1 cellular context compared by ENCODE assay signal in the genomic region with DNA sequence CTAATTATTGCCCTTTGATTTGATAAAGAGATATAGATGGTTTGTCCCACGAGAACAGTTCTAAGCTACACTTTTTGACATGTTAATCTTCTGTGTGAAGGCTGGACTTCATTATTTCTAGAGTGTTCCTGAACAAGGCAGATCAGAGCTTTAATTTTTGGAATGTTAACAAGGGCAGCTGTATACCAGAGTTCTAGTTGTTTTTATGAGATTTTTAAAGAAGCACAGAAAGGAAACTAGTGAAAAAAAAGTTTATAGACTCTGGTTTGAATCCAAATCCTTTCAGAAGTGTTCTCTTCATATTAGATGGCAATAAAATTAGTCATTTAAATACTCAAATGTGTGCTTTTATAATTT.
TF ChIP-seq lines count a peak whose summit lies in the region.

No MANE protein-coding gene starts in this region.

TF ChIP-seq in GM23338, 12 proteins besides CTCF, POLR2A, EP300 and RAD21 (continued from another document):
- TF ChIP-seq, protein P1, sequence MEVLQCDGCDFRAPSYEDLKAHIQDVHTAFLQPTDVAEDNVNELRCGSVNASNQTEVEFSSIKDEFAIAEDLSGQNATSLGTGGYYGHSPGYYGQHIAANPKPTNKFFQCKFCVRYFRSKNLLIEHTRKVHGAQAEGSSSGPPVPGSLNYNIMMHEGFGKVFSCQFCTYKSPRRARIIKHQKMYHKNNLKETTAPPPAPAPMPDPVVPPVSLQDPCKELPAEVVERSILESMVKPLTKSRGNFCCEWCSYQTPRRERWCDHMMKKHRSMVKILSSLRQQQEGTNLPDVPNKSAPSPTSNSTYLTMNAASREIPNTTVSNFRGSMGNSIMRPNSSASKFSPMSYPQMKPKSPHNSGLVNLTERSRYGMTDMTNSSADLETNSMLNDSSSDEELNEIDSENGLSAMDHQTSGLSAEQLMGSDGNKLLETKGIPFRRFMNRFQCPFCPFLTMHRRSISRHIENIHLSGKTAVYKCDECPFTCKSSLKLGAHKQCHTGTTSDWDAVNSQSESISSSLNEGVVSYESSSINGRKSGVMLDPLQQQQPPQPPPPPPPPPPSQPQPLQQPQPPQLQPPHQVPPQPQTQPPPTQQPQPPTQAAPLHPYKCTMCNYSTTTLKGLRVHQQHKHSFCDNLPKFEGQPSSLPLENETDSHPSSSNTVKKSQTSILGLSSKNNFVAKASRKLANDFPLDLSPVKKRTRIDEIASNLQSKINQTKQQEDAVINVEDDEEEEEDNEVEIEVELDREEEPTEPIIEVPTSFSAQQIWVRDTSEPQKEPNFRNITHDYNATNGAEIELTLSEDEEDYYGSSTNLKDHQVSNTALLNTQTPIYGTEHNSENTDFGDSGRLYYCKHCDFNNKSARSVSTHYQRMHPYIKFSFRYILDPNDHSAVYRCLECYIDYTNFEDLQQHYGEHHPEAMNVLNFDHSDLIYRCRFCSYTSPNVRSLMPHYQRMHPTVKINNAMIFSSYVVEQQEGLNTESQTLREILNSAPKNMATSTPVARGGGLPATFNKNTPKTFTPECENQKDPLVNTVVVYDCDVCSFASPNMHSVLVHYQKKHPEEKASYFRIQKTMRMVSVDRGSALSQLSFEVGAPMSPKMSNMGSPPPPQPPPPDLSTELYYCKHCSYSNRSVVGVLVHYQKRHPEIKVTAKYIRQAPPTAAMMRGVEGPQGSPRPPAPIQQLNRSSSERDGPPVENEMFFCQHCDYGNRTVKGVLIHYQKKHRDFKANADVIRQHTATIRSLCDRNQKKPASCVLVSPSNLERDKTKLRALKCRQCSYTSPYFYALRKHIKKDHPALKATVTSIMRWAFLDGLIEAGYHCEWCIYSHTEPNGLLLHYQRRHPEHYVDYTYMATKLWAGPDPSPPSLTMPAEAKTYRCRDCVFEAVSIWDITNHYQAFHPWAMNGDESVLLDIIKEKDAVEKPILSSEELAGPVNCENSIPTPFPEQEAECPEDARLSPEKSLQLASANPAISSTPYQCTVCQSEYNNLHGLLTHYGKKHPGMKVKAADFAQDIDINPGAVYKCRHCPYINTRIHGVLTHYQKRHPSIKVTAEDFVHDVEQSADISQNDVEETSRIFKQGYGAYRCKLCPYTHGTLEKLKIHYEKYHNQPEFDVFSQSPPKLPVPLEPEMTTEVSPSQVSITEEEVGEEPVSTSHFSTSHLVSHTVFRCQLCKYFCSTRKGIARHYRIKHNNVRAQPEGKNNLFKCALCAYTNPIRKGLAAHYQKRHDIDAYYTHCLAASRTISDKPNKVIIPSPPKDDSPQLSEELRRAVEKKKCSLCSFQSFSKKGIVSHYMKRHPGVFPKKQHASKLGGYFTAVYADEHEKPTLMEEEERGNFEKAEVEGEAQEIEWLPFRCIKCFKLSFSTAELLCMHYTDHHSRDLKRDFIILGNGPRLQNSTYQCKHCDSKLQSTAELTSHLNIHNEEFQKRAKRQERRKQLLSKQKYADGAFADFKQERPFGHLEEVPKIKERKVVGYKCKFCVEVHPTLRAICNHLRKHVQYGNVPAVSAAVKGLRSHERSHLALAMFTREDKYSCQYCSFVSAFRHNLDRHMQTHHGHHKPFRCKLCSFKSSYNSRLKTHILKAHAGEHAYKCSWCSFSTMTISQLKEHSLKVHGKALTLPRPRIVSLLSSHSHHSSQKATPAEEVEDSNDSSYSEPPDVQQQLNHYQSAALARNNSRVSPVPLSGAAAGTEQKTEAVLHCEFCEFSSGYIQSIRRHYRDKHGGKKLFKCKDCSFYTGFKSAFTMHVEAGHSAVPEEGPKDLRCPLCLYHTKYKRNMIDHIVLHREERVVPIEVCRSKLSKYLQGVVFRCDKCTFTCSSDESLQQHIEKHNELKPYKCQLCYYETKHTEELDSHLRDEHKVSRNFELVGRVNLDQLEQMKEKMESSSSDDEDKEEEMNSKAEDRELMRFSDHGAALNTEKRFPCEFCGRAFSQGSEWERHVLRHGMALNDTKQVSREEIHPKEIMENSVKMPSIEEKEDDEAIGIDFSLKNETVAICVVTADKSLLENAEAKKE (CRISPR knock-in tag; IDR thresholded peaks at IDR 0.05) = no peak
- TF ChIP-seq STAT1 (IDR thresholded peaks at IDR 0.05; ENCODE audit: unreplicated experiment) (no peak), EZH2phosphoT487 (IDR thresholded peaks at IDR 0.05; ENCODE audit: unreplicated experiment) (no peak)
